ENCODE assay signal across 1 cellular context in genomic region chr10:112927980-112928379, GRCh38.
A peak's percentile ranks its signal among the peaks of the same experiment; 100 is the strongest.
TF ChIP-seq lines count a peak whose summit lies in the region.

No MANE protein-coding gene starts in this region.

TF ChIP-seq in H1, 55 proteins besides CTCF, POLR2A, EP300 and RAD21:
- TF ChIP-seq TAF7 (optimal IDR thresholded peaks at IDR 0.05; ENCODE audit: borderline replicate concordance, low read depth, low read length) (no peak), HDAC2 (IDR thresholded peaks at IDR 0.05; ENCODE audit: borderline replicate concordance in 1 of 2, low read depth in 2 of 2, low read length in 2 of 2) (no peak), RFX5 (IDR thresholded peaks at IDR 0.05; ENCODE audit: borderline replicate concordance, low read depth, low read length) (peak; percentile 19; the same call in 1 of the 2 replicates)
